Comparison of ENCODE assay signal across 15 cellular contexts in genomic region chr2:240920783-240921231, GRCh38. TPM values are rescaled to one million over a fixed set of nuclear protein-coding genes. Genes with fewer than 3 reads are reported as not detected.
DNase-seq lines count a peak whose midpoint lies in the region; ATAC-seq and TF ChIP-seq lines count a peak whose summit lies in the region.
"Had no signal": no experiment of that assay in that cellular context is flagged by ENCODE, and none has a peak within 500 bp of the region (broad histone marks: within the 10 kb centered on the region; RNA-seq: fewer than 3 reads in every experiment).

No MANE protein-coding gene starts in this region.

- H3K36me3 ChIP-seq in mucosa of descending colon (ENCODE audit: low read depth) (no peaks in the 10 kb centered on the region), uterus (no peaks in the 10 kb centered on the region), MG63 (no peaks in the 10 kb centered on the region)
- H3K36me3 ChIP-seq: BLaER1 treated with 17β-estradiol and CSF1 and Interleukin-3, amounts not matched to agents 10 nM and 100 nM had no signal

- TF ChIP-seq CTCF in chondrocyte (IDR thresholded peaks at IDR 0.05) (no peak), mucosa of descending colon (IDR thresholded peaks at IDR 0.05) (no peak), uterus (IDR thresholded peaks at IDR 0.05) (no peak)

- H3K36me3 Mint-ChIP-seq in chondrocyte (ENCODE audit: low read depth) = no peaks in the 10 kb centered on the region
- H3K36me3 Mint-ChIP-seq: type B pancreatic cell had no signal

- no peaks in the 10 kb centered on the region for H3K27me3 ChIP-seq in uterus
- H3K27me3 ChIP-seq in MG63 = no peaks in the 10 kb centered on the region

- ATAC-seq in mucosa of descending colon (no peak), HG03378 (IDR thresholded peaks at IDR 0.05; ENCODE audit: unreplicated experiment) (no peak)

- H3K4me1 Mint-ChIP-seq in chondrocyte (ENCODE audit: low read depth) = peaks cover 8% of the 10 kb centered on the region

- H3K4me1 ChIP-seq in mucosa of descending colon (ENCODE audit: low read depth) = no peaks in the 10 kb centered on the region
- H3K4me1 ChIP-seq in uterus = peaks cover 0 to 3% of the 10 kb centered on the region in 2 donors

- H3K9me3 ChIP-seq in mucosa of descending colon = no peaks in the 10 kb centered on the region
- H3K9me3 ChIP-seq in uterus = no peaks in the 10 kb centered on the region
- H3K9me3 ChIP-seq in MG63 = no peaks in the 10 kb centered on the region
- H3K9me3 ChIP-seq: BLaER1 treated with 17β-estradiol and CSF1 and Interleukin-3, amounts not matched to agents 10 nM and 100 nM had no signal

- H3K27ac ChIP-seq in uterus = peak overlapping the region in 1 of 2 donors; percentile 23
- H3K27ac ChIP-seq: BLaER1 treated with 17β-estradiol and CSF1 and Interleukin-3, amounts not matched to agents 10 nM and 100 nM had no signal

- H3K9me3 Mint-ChIP-seq in chondrocyte (ENCODE audit: low read depth) = no peaks in the 10 kb centered on the region
- H3K9me3 Mint-ChIP-seq: type B pancreatic cell had no signal

- peak overlapping the region; percentile 81 for H3K27ac Mint-ChIP-seq in chondrocyte (ENCODE audit: unreplicated experiment)
- H3K27ac Mint-ChIP-seq: type B pancreatic cell had no signal

- TF ChIP-seq POLR2A in uterus (IDR thresholded peaks at IDR 0.05) = no peak

- DNase-seq in activated naive CD4-positive, alpha-beta T cell treated with anti-CD3 and anti-CD28 coated beads, Interleukin-2, amount 50 U/mL, for 16 hours = peak; percentile 8
- no peak for DNase-seq in activated naive CD4-positive, alpha-beta T cell treated with Interleukin-2 at 50 U/mL for 16 hours
- DNase-seq in chondrocyte (ENCODE audit: low spot score) (no peak), mucosa of descending colon (peak in 2 of 3 donors; percentile 0 to 46), uterus (peak; percentile 16 to 19), MG63 (no peak), T1000 (lab: John Stamatoyannopoulos, UW) (no peak)
- DNase-seq: activated CD4-positive, alpha-beta T cell treated with anti-CD3 and anti-CD28 coated beads, Interleukin-2, amount 50 U/mL, for 4 hours; KG1; SHP77; stimulated activated CD4-positive, alpha-beta T cell treated with anti-CD3 and anti-CD28 coated beads, Interleukin-4, amount 100 ng/mL, for 24 hours had no signal

- no peak overlapping the region for H3K4me3 Mint-ChIP-seq in chondrocyte (ENCODE audit: unreplicated experiment)
- H3K4me3 Mint-ChIP-seq: type B pancreatic cell had no signal

- H3K27me3 Mint-ChIP-seq in chondrocyte (ENCODE audit: low read depth) = no peaks in the 10 kb centered on the region
- H3K27me3 Mint-ChIP-seq: type B pancreatic cell had no signal

- no peak overlapping the region for H3K4me3 ChIP-seq in mucosa of descending colon
- H3K4me3 ChIP-seq in uterus = no peak overlapping the region
- H3K4me3 ChIP-seq in MG63 = no peak overlapping the region
- H3K4me3 ChIP-seq: BLaER1 treated with 17β-estradiol and CSF1 and Interleukin-3, amounts not matched to agents 10 nM and 100 nM had no signal

- intact Hi-C loops in mucosa of descending colon (cut with DNase I, micrococcal nuclease) (no loop called here), uterus (cut with DNase I; ENCODE audit: low total_unique reads) (no loop called here)

RNA-seq across cellular contexts. Expression of gene CROCC2, which starts 14.7 kb away (rescaled TPM):
- total RNA-seq in chondrocyte (not detected in 3 replicates), mucosa of descending colon (under 1 TPM in 2 of 3 donors, not detected in 1; 0.07 to 0.19 TPM), uterus (1 to 10 TPM in 2 of 4 donors, under 1 TPM in 1, not detected in 1; 0.79 to 2.6 (median 1.8) TPM)
- total RNA-seq in MG63 (2014; rRNA removed; shearing (Covaris generic); ENCODE audit: low replicate concordance) = not detected in 2 replicates
- total RNA-seq: cerebellum had no signal

RNA-seq across cellular contexts. Expression of gene MAB21L4, which starts 24.9 kb away (rescaled TPM):
- not detected in 3 replicates for total RNA-seq in chondrocyte
- 10 to 100 TPM in 1 of 3 donors, 1 to 10 TPM in 2; 3.3 to 13.2 (median 8.1) TPM for total RNA-seq in mucosa of descending colon
- total RNA-seq in uterus = under 1 TPM in 1 of 4 donors, not detected in 3; 0.97 TPM
- not detected in 2 replicates for total RNA-seq in MG63 (2014; rRNA removed; shearing (Covaris generic); ENCODE audit: low replicate concordance)
- total RNA-seq: cerebellum had no signal

RNA-seq across cellular contexts. Expression of gene AGXT, which starts 52.2 kb away (rescaled TPM):
- total RNA-seq in chondrocyte (not detected in 3 replicates), mucosa of descending colon (1 to 10 TPM in 2 of 3 donors, under 1 TPM in 1; 0.22 to 4.1 (median 1.0) TPM), uterus (not detected)
- not detected in 2 replicates for total RNA-seq in MG63 (2014; rRNA removed; shearing (Covaris generic); ENCODE audit: low replicate concordance)
- total RNA-seq: cerebellum had no signal

Comparison
In these comparisons a context has a peak if more than half of its experiments do, and no peak if none do; other contexts are left out.
1. DNase-seq: peak in activated naive CD4-positive, alpha-beta T cell treated with anti-CD3 and anti-CD28 coated beads, Interleukin-2, amount 50 U/mL, for 16 hours (single experiment), mucosa of descending colon (2 of 3) and uterus (2 of 2); none in activated naive CD4-positive, alpha-beta T cell treated with Interleukin-2 at 50 U/mL for 16 hours (single experiment), chondrocyte (single experiment), MG63 (single experiment) and T1000 (single experiment).